Comparison of ENCODE assay signal across 21 cellular contexts in the genomic region with DNA sequence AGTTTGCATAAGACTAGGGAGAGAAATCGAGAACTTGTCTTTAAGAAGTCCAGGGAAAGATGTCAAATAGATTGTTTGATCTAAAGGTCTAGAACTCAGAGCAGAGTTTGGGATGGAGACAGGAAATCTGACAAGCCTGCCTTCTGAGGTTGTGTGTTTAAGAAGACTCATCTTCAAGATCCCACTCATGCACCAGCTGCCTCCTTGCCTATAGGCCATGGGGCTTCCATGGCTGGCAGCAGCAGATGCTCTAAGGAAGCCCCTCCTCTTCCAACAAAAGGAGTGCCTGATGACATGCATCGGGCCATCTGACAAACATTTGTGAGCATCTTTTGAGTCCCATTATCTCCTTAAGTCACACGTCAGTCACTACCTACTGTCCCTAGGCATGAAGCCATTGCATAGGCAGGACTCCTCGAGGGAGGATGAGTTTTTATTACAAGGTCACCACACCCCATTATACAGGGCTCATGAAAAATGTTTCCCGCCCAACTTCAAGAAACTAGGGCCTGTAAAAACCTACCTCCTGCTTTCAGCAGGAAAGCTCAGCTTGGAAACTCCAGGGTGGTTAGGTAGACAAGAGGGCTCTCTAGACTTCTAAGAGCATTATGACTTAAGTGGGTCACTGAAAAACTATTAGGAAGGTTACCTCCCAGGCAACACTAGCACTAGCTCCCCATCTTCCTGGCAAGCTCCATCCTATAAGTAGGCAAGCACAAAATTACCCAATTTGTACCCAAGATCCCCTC. TPM values are rescaled to one million over a fixed set of nuclear protein-coding genes. Genes with fewer than 3 reads are reported as not detected.
DNase-seq lines count a peak whose midpoint lies in the region; ATAC-seq and TF ChIP-seq lines count a peak whose summit lies in the region.
"Had no signal": no experiment of that assay in that cellular context is flagged by ENCODE, and none has a peak within 500 bp of the region (broad histone marks: within the 10 kb centered on the region; RNA-seq: fewer than 3 reads in every experiment).

No MANE protein-coding gene starts in this region.

- no peak for TF ChIP-seq CTCF in right atrium auricular region (IDR thresholded peaks at IDR 0.05)
- no peak for TF ChIP-seq CTCF in heart right ventricle (IDR thresholded peaks at IDR 0.05)
- no peak for TF ChIP-seq CTCF in esophagus muscularis mucosa (IDR thresholded peaks at IDR 0.05)
- no peak for TF ChIP-seq CTCF in left lung (IDR thresholded peaks at IDR 0.05)

- H3K4me3 ChIP-seq in right atrium auricular region (no peak overlapping the region), heart right ventricle (no peak overlapping the region), esophagus muscularis mucosa (no peak overlapping the region), left lung (no peak overlapping the region)
- H3K4me3 ChIP-seq: A549; BLaER1 treated with 17β-estradiol and CSF1 and Interleukin-3, amounts not matched to agents 10 nM and 100 nM; GM23338; HAP-1 had no signal

- H3K27me3 ChIP-seq in right atrium auricular region (no peaks in the 10 kb centered on the region), heart right ventricle (peaks cover 0 to 6% (median 0%) of the 10 kb centered on the region in 7 donors), esophagus muscularis mucosa (no peaks in the 10 kb centered on the region), left lung (no peaks in the 10 kb centered on the region)
- H3K27me3 ChIP-seq: BE2C; BLaER1 treated with 17β-estradiol and CSF1 and Interleukin-3, amounts not matched to agents 10 nM and 100 nM had no signal

- intact Hi-C loops in heart right ventricle (cut with DNase I), result no loop called here
- intact Hi-C loops in esophagus muscularis mucosa (cut with DNase I), result no loop called here
- intact Hi-C loops in left lung (cut with DNase I), result no loop called here

- H3K9me3 ChIP-seq in right atrium auricular region, result no peaks in the 10 kb centered on the region
- no peaks in the 10 kb centered on the region for H3K9me3 ChIP-seq in heart right ventricle
- H3K9me3 ChIP-seq in esophagus muscularis mucosa, result no peaks in the 10 kb centered on the region
- no peaks in the 10 kb centered on the region for H3K9me3 ChIP-seq in left lung
- H3K9me3 ChIP-seq: A549; BE2C; BLaER1 treated with 17β-estradiol and CSF1 and Interleukin-3, amounts not matched to agents 10 nM and 100 nM; HAP-1 had no signal

- no peaks in the 10 kb centered on the region for H3K4me1 ChIP-seq in right atrium auricular region
- H3K4me1 ChIP-seq in heart right ventricle, result no peaks in the 10 kb centered on the region
- peaks cover 0 to 8% (median 6%) of the 10 kb centered on the region in 4 donors for H3K4me1 ChIP-seq in esophagus muscularis mucosa
- H3K4me1 ChIP-seq in left lung, result no peaks in the 10 kb centered on the region
- H3K4me1 ChIP-seq: A549; BE2C; BLaER1 treated with 17β-estradiol and CSF1 and Interleukin-3, amounts not matched to agents 10 nM and 100 nM; HAP-1 had no signal

- H3K36me3 ChIP-seq in right atrium auricular region (no peaks in the 10 kb centered on the region), heart right ventricle (no peaks in the 10 kb centered on the region), esophagus muscularis mucosa (no peaks in the 10 kb centered on the region), left lung (no peaks in the 10 kb centered on the region)
- H3K36me3 ChIP-seq: BE2C; BLaER1 treated with 17β-estradiol and CSF1 and Interleukin-3, amounts not matched to agents 10 nM and 100 nM; HAP-1 had no signal

- no peak for TF ChIP-seq EP300 in esophagus muscularis mucosa (IDR thresholded peaks at IDR 0.05)

- H3K27ac ChIP-seq in right atrium auricular region (no peak overlapping the region), heart right ventricle (no peak overlapping the region), esophagus muscularis mucosa (replicated peaks in 1 of 4) (no peak overlapping the region), left lung (no peak overlapping the region)
- H3K27ac ChIP-seq: A549; BLaER1 treated with 17β-estradiol and CSF1 and Interleukin-3, amounts not matched to agents 10 nM and 100 nM had no signal

- TF ChIP-seq POLR2A in esophagus muscularis mucosa (IDR thresholded peaks at IDR 0.05; ENCODE audit: low read depth), result no peak

- ATAC-seq in heart right ventricle (no peak), left lung (peak; percentile 86)
- ATAC-seq: A549, GM23338 had no signal

- DNase-seq in right atrium auricular region (ENCODE audit: low spot score), result peak; percentile 1
- no peak for DNase-seq in heart right ventricle
- peak; percentile 75 for DNase-seq in esophagus muscularis mucosa (ENCODE audit: extremely low spot score)
- no peak for DNase-seq in left lung
- DNase-seq in Kasumi-1 (lab: John Stamatoyannopoulos, UW), result no peak
- no peak for DNase-seq in DMS 273 (lab: John Stamatoyannopoulos, UW; ENCODE audit: unreplicated experiment)
- no peak for DNase-seq in epidermal melanocyte (ENCODE audit: insufficient read length, low spot score)
- DNase-seq: 8988T; ACHN; AML-193; BE2C; CD4-positive, alpha-beta T cell; CD8-positive, alpha-beta memory T cell; DMS53; DMS79 treated with DMSO at 0.1 percent for 48 hours; GF-D8; HFFc6 had no signal

- 81 to 86% methylated on average over 5 of the region's 5 CpGs for WGBS in heart right ventricle, 2 donors
- WGBS in esophagus muscularis mucosa, result 96% methylated on average over 5 of the region's 5 CpGs

RNA-seq across cellular contexts. Expression of a gene that starts 47.3 kb away (rescaled TPM):
- total RNA-seq in right atrium auricular region (1 to 10 TPM; 2.8 to 8.0 TPM), heart right ventricle (1 to 10 TPM; 2.6 to 5.9 (median 3.2) TPM), esophagus muscularis mucosa (10 to 100 TPM; 14.5 to 45.9 (median 21.0) TPM), left lung (10 to 100 TPM; 16.8 to 18.7 TPM)
- 1 to 10 TPM in 1 of 2 donors, under 1 TPM in 1; 0.33 to 1.2 TPM for polyA plus RNA-seq in heart right ventricle
- total RNA-seq: CD8-positive, alpha-beta memory T cell had no signal
- polyA plus RNA-seq: CD8-positive, alpha-beta memory T cell had no signal

Comparison
In these comparisons a context has a peak if more than half of its experiments do, and no peak if none do; other contexts are left out.
1. DNase-seq: peak in right atrium auricular region (single experiment) and esophagus muscularis mucosa (single experiment); none in heart right ventricle (0 of 2), left lung (0 of 2), Kasumi-1 (0 of 2), DMS 273 (single experiment) and epidermal melanocyte (single experiment).